18 cellular contexts compared by ENCODE assay signal in genomic region chr3:194749631-194750271, GRCh38.
DNase-seq lines count a peak whose midpoint lies in the region; ATAC-seq and TF ChIP-seq lines count a peak whose summit lies in the region.
"Had no signal": no experiment of that assay in that cellular context is flagged by ENCODE, and none has a peak within 500 bp of the region (broad histone marks: within the 10 kb centered on the region; RNA-seq: fewer than 3 reads in every experiment).

No MANE protein-coding gene starts in this region.

- no peaks in the 10 kb centered on the region for H3K36me3 ChIP-seq in HUES64 (ENCODE audit: insufficient read depth, low read length)
- H3K36me3 ChIP-seq in iPS-20b (ENCODE audit: insufficient read depth, low read depth, low read length) = no peaks in the 10 kb centered on the region
- no peaks in the 10 kb centered on the region for H3K36me3 ChIP-seq in neuronal stem cell (replicated peaks in 1 of 2; ENCODE audit: control insufficient read depth in 2 of 2, insufficient read depth in 2 of 2, low read length in 2 of 2)
- no peaks in the 10 kb centered on the region for H3K36me3 ChIP-seq in thyroid gland
- H3K36me3 ChIP-seq: adrenal gland, Peyer's patch, spleen, tibial artery had no signal

- H3K4me1 Mint-ChIP-seq in WTC11 = peaks cover 39% of the 10 kb centered on the region

- H3K14ac ChIP-seq in neuronal stem cell (ENCODE audit: low read length) = no peak overlapping the region

- H3K27ac ChIP-seq in HUES64 (ENCODE audit: low read depth, low read length) = peak overlapping the region; percentile 48; the same call in 1 of the 2 replicates
- H3K27ac ChIP-seq in iPS-20b (ENCODE audit: low read length) = no peak overlapping the region
- no peak overlapping the region for H3K27ac ChIP-seq in neuronal stem cell (replicated peaks; ENCODE audit: low read length)
- H3K27ac ChIP-seq in thyroid gland = no peak overlapping the region
- H3K27ac ChIP-seq: adrenal gland, Peyer's patch, tibial artery had no signal

- no peak overlapping the region for H3K9ac ChIP-seq in HUES64 (ENCODE audit: low read depth, low read length)
- H3K9ac ChIP-seq in iPS-20b (ENCODE audit: low read depth, low read length) = no peak overlapping the region
- no peak overlapping the region for H3K9ac ChIP-seq in neuronal stem cell (ENCODE audit: low read depth, low read length, poor library complexity)

- H3K4me2 ChIP-seq in neuronal stem cell (ENCODE audit: insufficient read depth, low read length, poor library complexity, severe bottlenecking) = no peak overlapping the region

- H3K9me3 Mint-ChIP-seq in WTC11 = no peaks in the 10 kb centered on the region

- H4K91ac ChIP-seq in neuronal stem cell (ENCODE audit: low read depth, low read length, poor library complexity) = no peak overlapping the region

- no peak overlapping the region for H2AFZ ChIP-seq in neuronal stem cell (ENCODE audit: low read length)

- H3K23ac ChIP-seq in neuronal stem cell (ENCODE audit: low read depth, low read length, poor library complexity) = no peak overlapping the region

- WGBS in HUES64 = 73% methylated on average over 16 of the region's 16 CpGs
- no CpG with 5 or more reads among the region's 16 CpGs for WGBS in neuronal stem cell (ENCODE audit: extremely low coverage in 2 of 2, insufficient read length in 2 of 2, insufficient replicate concordance in 1 of 2), 2 donors
- WGBS in thyroid gland, 2 donors = 76% methylated on average over 7 to 16 of the region's 16 CpGs

- H2BK5ac ChIP-seq in neuronal stem cell (ENCODE audit: low read length) = no peak overlapping the region

- H3K27me3 ChIP-seq in HUES64 (ENCODE audit: insufficient read depth, low read length) (0 out of 2 replicates have a peak, but pooled peaks cover 3% of the 10 kb centered on the region), iPS-20b (ENCODE audit: insufficient read depth, low read length) (peaks cover 13% of the 10 kb centered on the region), neuronal stem cell (ENCODE audit: control insufficient read depth in 3 of 3, insufficient read depth in 3 of 3, low read depth in 1 of 3, low read length in 3 of 3) (peaks cover 0 to 81% (median 0%) of the 10 kb centered on the region in 3 experiments), thyroid gland (no peaks in the 10 kb centered on the region)
- H3K27me3 ChIP-seq: adrenal gland, Peyer's patch, spleen had no signal

- POLR2A ChIA-PET in WTC11 (lab: Charles Lee) = interaction anchor here (0.8 kb wide), 1 partner anchor 30 kb away, joined by 4 read pairs; no protein-coding TSS in a partner anchor

- H3K27me3 Mint-ChIP-seq in WTC11 (ENCODE audit: low read depth) = peaks cover 6% of the 10 kb centered on the region; the same call in 1 of the 2 replicates
- H3K27me3 Mint-ChIP-seq: IgD-negative memory B cell had no signal

- no peak overlapping the region for H2BK12ac ChIP-seq in neuronal stem cell (ENCODE audit: low read length)

- H2AK5ac ChIP-seq in neuronal stem cell (ENCODE audit: low read depth, low read length) = no peak overlapping the region

- intact Hi-C loops in thyroid gland (cut with DNase I) = no loop called here

- H2BK15ac ChIP-seq in neuronal stem cell (ENCODE audit: low read length) = no peak overlapping the region

- H3K4me3 ChIP-seq in HUES64 (ENCODE audit: low read length) (no peak overlapping the region; the same call in 1 of the 2 replicates), iPS-20b (ENCODE audit: low read length) (0 out of 2 replicates have a peak overlapping the region, but pooled peaks have one; percentile 0), neuronal stem cell (ENCODE audit: low read length in 2 of 2) (no peak overlapping the region), thyroid gland (replicated peaks in 1 of 3) (no peak overlapping the region)
- H3K4me3 ChIP-seq: adrenal gland, Peyer's patch, spleen, tibial artery had no signal

- no peak overlapping the region for H3K4ac ChIP-seq in neuronal stem cell (ENCODE audit: low read length)

- CTCF ChIA-PET in WTC11 (lab: Charles Lee) = interaction anchor here (0.7 to 4.1 kb wide), 4 partner anchors 20 to 522 kb away, joined by 4 to 25 read pairs (median 8); partner anchors contain the start of gene XXYLT1

- no peaks in the 10 kb centered on the region for H3K79me1 ChIP-seq in neuronal stem cell (ENCODE audit: low read depth, low read length)

- peak overlapping the region; percentile 5 for H3K18ac ChIP-seq in neuronal stem cell (ENCODE audit: low read length)

- ATAC-seq in WTC11 = peak; percentile 16; the same call in 1 of the 2 replicates
- ATAC-seq in omental fat pad (ENCODE audit: low FRiP score) = no peak

- DNase-seq in WTC11 (ENCODE audit: low spot score) = no peak
- no peak for DNase-seq in neuronal stem cell (ENCODE audit: low spot score)
- DNase-seq in omental fat pad (ENCODE audit: low spot score) = no peak
- no peak for DNase-seq in amygdala (lab: John Stamatoyannopoulos, UW)
- DNase-seq in thyroid gland = no peak
- no peak for DNase-seq in glomerular visceral epithelial cell (ENCODE audit: extremely low spot score)
- DNase-seq: adrenal gland, cerebellar nuclear complex, foreskin melanocyte, HCEC 1CT, MV-4-11, NCI-H2029 treated with DMSO at 0.1 percent for 48 hours, spleen, tibial artery had no signal

- H3K4me3 Mint-ChIP-seq in WTC11 = no peak overlapping the region
- H3K4me3 Mint-ChIP-seq: IgD-negative memory B cell had no signal

- no peaks in the 10 kb centered on the region for H3K9me3 ChIP-seq in HUES64 (ENCODE audit: insufficient read depth, low read depth, low read length)
- H3K9me3 ChIP-seq in iPS-20b (ENCODE audit: insufficient read depth, low read depth, low read length) = no peaks in the 10 kb centered on the region
- H3K9me3 ChIP-seq in neuronal stem cell (replicated peaks in 1 of 2; ENCODE audit: control insufficient read depth in 2 of 2, insufficient read depth in 1 of 2, low read depth in 1 of 2, low read length in 2 of 2) = no peaks in the 10 kb centered on the region
- no peaks in the 10 kb centered on the region for H3K9me3 ChIP-seq in thyroid gland
- H3K9me3 ChIP-seq: adrenal gland, Peyer's patch, spleen, tibial artery had no signal

- TF ChIP-seq CTCF in WTC11 (IDR thresholded peaks at IDR 0.05) (no peak), omental fat pad (IDR thresholded peaks at IDR 0.05) (no peak), thyroid gland (IDR thresholded peaks at IDR 0.05) (no peak)

- H3K4me1 ChIP-seq in HUES64 (ENCODE audit: insufficient read depth, low read length) = peaks cover 31% of the 10 kb centered on the region
- peaks cover 21% of the 10 kb centered on the region; the same call in 1 of the 2 replicates for H3K4me1 ChIP-seq in iPS-20b (ENCODE audit: insufficient read depth, low read length)
- peaks cover 11 to 20% of the 10 kb centered on the region in 2 donors for H3K4me1 ChIP-seq in neuronal stem cell (ENCODE audit: control insufficient read depth in 2 of 2, insufficient read depth in 1 of 2, low read depth in 1 of 2, low read length in 2 of 2)
- H3K4me1 ChIP-seq in thyroid gland = no peaks in the 10 kb centered on the region
- H3K4me1 ChIP-seq: adrenal gland, Peyer's patch, tibial artery had no signal

- no peak for TF ChIP-seq POLR2A in thyroid gland (IDR thresholded peaks at IDR 0.05)

- peak overlapping the region; percentile 79; the same call in 1 of the 2 replicates for H3K27ac Mint-ChIP-seq in WTC11
- H3K27ac Mint-ChIP-seq: IgD-negative memory B cell had no signal

- no peak overlapping the region for H4K8ac ChIP-seq in neuronal stem cell (ENCODE audit: low read depth, low read length)

- H3K36me3 Mint-ChIP-seq in WTC11 = no peaks in the 10 kb centered on the region

- H2BK120ac ChIP-seq in neuronal stem cell (ENCODE audit: low read depth, low read length) = no peak overlapping the region

TF ChIP-seq in WTC11, 78 proteins besides CTCF, POLR2A, EP300 and RAD21:
- TF ChIP-seq ZNF121 (CRISPR knock-in tag; IDR thresholded peaks at IDR 0.05) (no peak), GABPB1 (CRISPR knock-in tag; IDR thresholded peaks at IDR 0.05) (peak; percentile 48; the same call in 1 of the 2 replicates)
